ENCODE assay signal across 21 cellular contexts in genomic region chr4:93359609-93360008, GRCh38.
"Had no signal": no experiment of that assay in that cellular context is flagged by ENCODE, and none has a peak within 500 bp of the region (broad histone marks: within the 10 kb centered on the region; RNA-seq: fewer than 3 reads in every experiment).

No MANE protein-coding gene starts in this region.

- H3K27me3 ChIP-seq: brain microvascular endothelial cell, foreskin keratinocyte, left lung, testis, transverse colon had no signal

- H3K4me3 ChIP-seq: left lung, lung, mucosa of descending colon, testis, transverse colon had no signal

- H3K27ac ChIP-seq: brain microvascular endothelial cell, foreskin keratinocyte, left lung, testis, transverse colon had no signal

- FAIRE-seq: astrocyte had no signal

- H3K36me3 ChIP-seq: brain microvascular endothelial cell, left lung, transverse colon had no signal

- DNase-seq: activated CD4-positive, alpha-beta T cell treated with anti-CD3 and anti-CD28 coated beads for 1 hour; activated CD4-positive, alpha-beta T cell treated with anti-CD3 and anti-CD28 coated beads, Interleukin-2, amount 50 U/mL, for 1 hour; activated CD8-positive, alpha-beta T cell treated with anti-CD3 and anti-CD28 coated beads for 36 hours; activated gamma-delta T cell treated with Interleukin-2 at 50 U/mL for 16 hours; activated naive CD4-positive, alpha-beta T cell treated with anti-CD3 and anti-CD28 coated beads, Interleukin-2, amount 50 U/mL, for 16 hours; activated T-cell treated with anti-CD3 and anti-CD28 coated beads, Interleukin-2, amount 50 U/mL, for 4 hours; amniotic stem cell; brain microvascular endothelial cell; kidney glomerular epithelial cell; left lung; mucosa of descending colon; posterior cingulate gyrus; right cardiac atrium; stimulated activated CD4-positive, alpha-beta T cell treated with anti-CD3 and anti-CD28 coated beads, Interleukin-2, amount 100 ng/mL, for 48 hours; stimulated activated naive CD8-positive, alpha-beta T cell treated with anti-CD3 and anti-CD28 coated beads, Interleukin-15, Interleukin-2, amounts not matched to agents 100 U/mL and 50 U/mL, for 24 hours; T-helper 9 cell; testis; transverse colon had no signal

- H3K4me1 ChIP-seq: foreskin keratinocyte, left lung, testis, transverse colon had no signal

- H3K9me3 ChIP-seq: mucosa of descending colon, testis, transverse colon had no signal
